Comparison of ENCODE assay signal across 22 cellular contexts in the genomic region with DNA sequence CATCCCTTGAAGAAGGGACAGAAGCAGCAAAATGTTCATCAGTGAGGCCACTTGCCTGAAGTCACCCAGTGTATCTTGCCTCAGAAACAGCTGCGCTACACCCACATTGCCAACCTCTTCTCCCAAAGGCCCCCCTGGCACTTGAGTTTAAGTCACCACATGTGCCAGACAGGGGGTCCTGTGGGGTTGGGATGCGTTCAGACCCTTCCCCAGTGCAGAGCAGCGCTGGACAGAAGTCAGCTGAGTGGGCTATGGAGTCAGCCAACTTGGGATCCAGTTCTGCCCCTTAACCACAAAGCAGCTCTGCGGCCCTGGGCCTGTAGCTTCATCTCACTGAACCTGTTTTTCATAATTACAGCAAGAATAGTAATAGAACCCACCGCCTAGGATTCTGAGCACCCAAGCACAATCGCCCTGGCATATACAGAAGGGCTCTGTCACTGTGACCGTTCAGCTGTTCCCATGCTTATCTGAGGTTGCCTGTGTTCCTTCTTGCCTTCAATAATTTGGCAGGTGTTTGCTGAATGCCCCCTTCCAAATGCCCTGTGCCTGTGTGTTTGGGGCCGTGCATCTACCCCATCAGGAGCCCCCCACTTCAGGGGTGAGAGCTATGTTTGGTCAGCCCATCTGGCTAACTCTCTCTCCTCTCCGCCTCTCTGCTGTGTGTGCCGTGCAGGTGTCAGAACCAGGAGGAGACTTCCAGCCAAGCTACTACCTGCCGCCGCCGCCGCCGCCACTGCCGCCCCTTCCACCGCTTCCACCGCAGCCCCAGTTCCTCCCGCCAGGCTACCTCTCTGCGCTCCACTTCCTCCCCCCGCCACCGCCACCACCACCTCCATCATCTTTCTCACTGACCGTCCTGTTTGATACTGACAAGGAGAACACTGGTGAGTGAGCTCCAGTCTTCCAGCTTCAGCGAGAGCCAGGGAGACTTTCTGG. TPM values are rescaled to one million over a fixed set of nuclear protein-coding genes. Genes with fewer than 3 reads are reported as not detected.
DNase-seq lines count a peak whose midpoint lies in the region; ATAC-seq and TF ChIP-seq lines count a peak whose summit lies in the region.
"Had no signal": no experiment of that assay in that cellular context is flagged by ENCODE, and none has a peak within 500 bp of the region (broad histone marks: within the 10 kb centered on the region; RNA-seq: fewer than 3 reads in every experiment).

No MANE protein-coding gene starts in this region.

- H3K27ac Mint-ChIP-seq in natural killer cell treated with Interleukin-12 subunit alpha and Interleukin-12 subunit beta and Interleukin-15 and Interleukin-18, amount 100 ng/mL, for 72 hours = no peak overlapping the region
- H3K27ac Mint-ChIP-seq: CD4-positive, CD25-positive, alpha-beta regulatory T cell; H9; HFFc6 had no signal

- no peaks in the 10 kb centered on the region for H3K36me3 Mint-ChIP-seq in natural killer cell treated with Interleukin-12 subunit alpha and Interleukin-12 subunit beta and Interleukin-15 and Interleukin-18, amount 100 ng/mL, for 72 hours
- H3K36me3 Mint-ChIP-seq: CD4-positive, CD25-positive, alpha-beta regulatory T cell had no signal

- H3K79me2 ChIP-seq in Loucy (ENCODE audit: insufficient read depth, low read length) (no peaks in the 10 kb centered on the region), osteoblast (ENCODE audit: insufficient read depth, low read length) (no peaks in the 10 kb centered on the region)

- H3K4me3 Mint-ChIP-seq in natural killer cell treated with Interleukin-12 subunit alpha and Interleukin-12 subunit beta and Interleukin-15 and Interleukin-18, amount 100 ng/mL, for 72 hours = no peak overlapping the region
- H3K4me3 Mint-ChIP-seq: CD4-positive, CD25-positive, alpha-beta regulatory T cell; H9; HFFc6 had no signal

- H3K4me2 ChIP-seq in Loucy (ENCODE audit: low read depth, low read length, poor library complexity, severe bottlenecking) = peak overlapping the region; percentile 62
- H3K4me2 ChIP-seq in osteoblast (ENCODE audit: insufficient read depth, low read length) = no peak overlapping the region
- H3K4me2 ChIP-seq: KMS-11, SK-N-SH had no signal

- peaks cover 7% of the 10 kb centered on the region; the same call in 1 of the 2 replicates for H3F3A ChIP-seq in Loucy (ENCODE audit: low read depth)

- H2AFZ ChIP-seq in Loucy (ENCODE audit: low read length) (0 out of 2 replicates have a peak overlapping the region, but pooled peaks have one; percentile 47), osteoblast (ENCODE audit: low read length) (no peak overlapping the region)

- H3K4me3 ChIP-seq in Loucy (ENCODE audit: low read length, poor library complexity, severe bottlenecking) = peak overlapping the region; percentile 39
- H3K4me3 ChIP-seq in WERI-Rb-1 (ENCODE audit: low read depth, low read length) = no peak overlapping the region
- H3K4me3 ChIP-seq in osteoblast (ENCODE audit: insufficient read depth, low read length) = no peak overlapping the region
- H3K4me3 ChIP-seq: GM12878 had no signal

- H4K20me1 ChIP-seq in Loucy (ENCODE audit: insufficient read depth, low read length, poor library complexity, severe bottlenecking) = no peaks in the 10 kb centered on the region
- no peaks in the 10 kb centered on the region for H4K20me1 ChIP-seq in osteoblast (ENCODE audit: insufficient read depth, low read length)

- peak overlapping the region; percentile 53 for H3K9ac ChIP-seq in Loucy (ENCODE audit: low read depth, low read length, poor library complexity, severe bottlenecking)
- H3K9ac ChIP-seq: KMS-11, SK-N-SH had no signal

- H3K9me3 ChIP-seq in Loucy (ENCODE audit: insufficient read depth, low read depth, low read length) (no peaks in the 10 kb centered on the region), WERI-Rb-1 (ENCODE audit: severe bottlenecking) (no peaks in the 10 kb centered on the region), osteoblast (ENCODE audit: low read depth, low read length) (no peaks in the 10 kb centered on the region)
- H3K9me3 ChIP-seq: SK-N-SH had no signal

- H3K27ac ChIP-seq in WERI-Rb-1 (peak overlapping the region; percentile 96), osteoblast (ENCODE audit: low read depth, low read length) (no peak overlapping the region)
- H3K27ac ChIP-seq: KMS-11, RWPE1 had no signal

- H3K9me3 Mint-ChIP-seq in natural killer cell treated with Interleukin-12 subunit alpha and Interleukin-12 subunit beta and Interleukin-15 and Interleukin-18, amount 100 ng/mL, for 72 hours = no peaks in the 10 kb centered on the region
- H3K9me3 Mint-ChIP-seq: CD4-positive, CD25-positive, alpha-beta regulatory T cell; H9; HFFc6 had no signal

- H3K27me3 Mint-ChIP-seq in natural killer cell treated with Interleukin-12 subunit alpha and Interleukin-12 subunit beta and Interleukin-15 and Interleukin-18, amount 100 ng/mL, for 72 hours = no peaks in the 10 kb centered on the region
- H3K27me3 Mint-ChIP-seq: CD4-positive, CD25-positive, alpha-beta regulatory T cell had no signal

- DNase-seq in WERI-Rb-1 = no peak
- peak; percentile 34 for DNase-seq in left kidney (ENCODE audit: low read depth, low spot score)
- DNase-seq in osteoblast (ENCODE audit: insufficient read length, low spot score, missing footprints) = peak; percentile 63
- DNase-seq in NCI-H524 treated with DMSO at 0.1 percent for 48 hours (lab: John Stamatoyannopoulos, UW) = no peak
- DNase-seq in natural killer cell treated with Interleukin-12 subunit alpha and Interleukin-12 subunit beta and Interleukin-15 and Interleukin-18, amount 100 ng/mL, for 72 hours (ENCODE audit: low spot score) = no peak
- DNase-seq: CD4-positive, CD25-positive, alpha-beta regulatory T cell; DMS79; H9; HFFc6; NCI-H187; NCI-H2107; NCI-H748 treated with DMSO at 0.1 percent for 48 hours; NK-92 treated with Interleukin-12 subunit alpha and Interleukin-12 subunit beta, amount 100 ng/mL, for 24 hours; SIG-M5 had no signal

- TF ChIP-seq CTCF in Loucy (conservative IDR thresholded peaks at IDR 0.05; ENCODE audit: low read length) (no peak), WERI-Rb-1 (IDR thresholded peaks at IDR 0.05; ENCODE audit: low read depth, low read length) (no peak), osteoblast (IDR thresholded peaks at IDR 0.05; ENCODE audit: extremely low read depth, low read depth, low read length) (no peak)

- H3K4me1 ChIP-seq in Loucy (ENCODE audit: insufficient read depth, low read length, poor library complexity, severe bottlenecking) (peaks cover 57% of the 10 kb centered on the region), osteoblast (ENCODE audit: insufficient read depth, low read length) (no peaks in the 10 kb centered on the region)

- H3K27me3 ChIP-seq in Loucy (ENCODE audit: insufficient read depth, low read length, poor library complexity, severe bottlenecking) (no peaks in the 10 kb centered on the region), WERI-Rb-1 (ENCODE audit: insufficient read depth, low read depth, severe bottlenecking) (no peaks in the 10 kb centered on the region), osteoblast (ENCODE audit: insufficient read depth, low read length) (peaks cover 3% of the 10 kb centered on the region)

- H3K9me2 ChIP-seq in Loucy (replicated peaks; ENCODE audit: low read depth, low read length) = no peaks in the 10 kb centered on the region
- H3K9me2 ChIP-seq: SK-N-SH had no signal

- H3K4me1 Mint-ChIP-seq in natural killer cell treated with Interleukin-12 subunit alpha and Interleukin-12 subunit beta and Interleukin-15 and Interleukin-18, amount 100 ng/mL, for 72 hours (ENCODE audit: low read depth in 2 of 2) = peaks cover 0 to 3% of the 10 kb centered on the region in 2 donors
- H3K4me1 Mint-ChIP-seq: CD4-positive, CD25-positive, alpha-beta regulatory T cell had no signal

- no peak for ATAC-seq in GM19452 (IDR thresholded peaks at IDR 0.05; ENCODE audit: unreplicated experiment)
- ATAC-seq in natural killer cell treated with Interleukin-12 subunit alpha and Interleukin-12 subunit beta and Interleukin-15 and Interleukin-18, amount 100 ng/mL, for 72 hours = no peak
- ATAC-seq: GM12878 had no signal

- H3K36me3 ChIP-seq in Loucy (ENCODE audit: insufficient read depth, low read length) = no peaks in the 10 kb centered on the region
- no peaks in the 10 kb centered on the region for H3K36me3 ChIP-seq in WERI-Rb-1
- no peaks in the 10 kb centered on the region for H3K36me3 ChIP-seq in osteoblast (ENCODE audit: insufficient read depth, low read length)

RNA-seq across cellular contexts. Expression of a gene that starts 5.0 kb away (rescaled TPM):
- total RNA-seq in osteoblast = not detected in 2 replicates
- total RNA-seq in natural killer cell treated with Interleukin-12 subunit alpha and Interleukin-12 subunit beta and Interleukin-15 and Interleukin-18, amount 100 ng/mL, for 72 hours = not detected
- total RNA-seq: CD4-positive, CD25-positive, alpha-beta regulatory T cell; GM12878; H9; HFFc6; HT1080; M059J had no signal

Comparison
In these comparisons a context has a peak if more than half of its experiments do, and no peak if none do; other contexts are left out.
1. DNase-seq: peak in left kidney (single experiment) and osteoblast (single experiment); none in WERI-Rb-1 (single experiment), NCI-H524 treated with DMSO at 0.1 percent for 48 hours (single experiment) and natural killer cell treated with Interleukin-12 subunit alpha and Interleukin-12 subunit beta and Interleukin-15 and Interleukin-18, amount 100 ng/mL, for 72 hours (single experiment).